In genomic region chr1:84688461-84689061, GRCh38 we compare ENCODE assay signal across 11 cellular contexts. TPM values are rescaled to one million over a fixed set of nuclear protein-coding genes. Genes with fewer than 3 reads are reported as not detected.
DNase-seq lines count a peak whose midpoint lies in the region; ATAC-seq lines count a peak whose summit lies in the region.
"Had no signal": no experiment of that assay in that cellular context is flagged by ENCODE, and none has a peak within 500 bp of the region (broad histone marks: within the 10 kb centered on the region; RNA-seq: fewer than 3 reads in every experiment).

No MANE protein-coding gene starts in this region.

- H3K36me3 ChIP-seq in CD4-positive, CD25-positive, alpha-beta regulatory T cell (ENCODE audit: control insufficient read depth, insufficient read depth, low read length): no peaks in the 10 kb centered on the region
- H3K36me3 ChIP-seq in HUES48 (ENCODE audit: control insufficient read depth, insufficient read depth, low read length) (no peaks in the 10 kb centered on the region), iPS-18a (ENCODE audit: control insufficient read depth, low read depth, low read length) (no peaks in the 10 kb centered on the region)
- H3K36me3 ChIP-seq: neutrophil, SJCRH30, thoracic aorta had no signal

- peaks cover 26% of the 10 kb centered on the region for H3K4me1 ChIP-seq in CD4-positive, CD25-positive, alpha-beta regulatory T cell (ENCODE audit: control insufficient read depth, insufficient read depth, low read length, poor library complexity, severe bottlenecking)
- H3K4me1 ChIP-seq in HUES48 (ENCODE audit: control insufficient read depth, insufficient read depth, low read length): peaks cover 26% of the 10 kb centered on the region
- peaks cover 10% of the 10 kb centered on the region for H3K4me1 ChIP-seq in iPS-18a (ENCODE audit: control insufficient read depth, low read depth, low read length)
- H3K4me1 ChIP-seq: SJCRH30 had no signal

- H3K36me3 Mint-ChIP-seq in CD4-positive, CD25-positive, alpha-beta regulatory T cell: no peaks in the 10 kb centered on the region
- no peaks in the 10 kb centered on the region for H3K36me3 Mint-ChIP-seq in activated CD4-positive, alpha-beta memory T cell treated with anti-CD3 and anti-CD28 coated beads for 36 hours

- POLR2A ChIA-PET in activated CD4-positive, alpha-beta memory T cell treated with anti-CD3 and anti-CD28 coated beads for 36 hours (lab: Charles Lee): interaction anchor here (1.0 kb wide), 1 partner anchor 184 kb away, joined by 3 read pairs; no protein-coding TSS in a partner anchor

- H3K9ac ChIP-seq in HUES48 (ENCODE audit: low read depth, low read length) (no peak overlapping the region), iPS-18a (ENCODE audit: low read length) (peak overlapping the region; percentile 60)

- H3K4me3 ChIP-seq in CD4-positive, CD25-positive, alpha-beta regulatory T cell (ENCODE audit: low read depth, low read length): peak overlapping the region; percentile 75
- H3K4me3 ChIP-seq in HUES48 (ENCODE audit: low read depth, low read length) (peak overlapping the region; percentile 73), iPS-18a (ENCODE audit: low read length) (peak overlapping the region; percentile 90)

- peaks cover 3% of the 10 kb centered on the region for H3K27me3 ChIP-seq in CD4-positive, CD25-positive, alpha-beta regulatory T cell (ENCODE audit: control insufficient read depth, insufficient read depth, low read length)
- no peaks in the 10 kb centered on the region for H3K27me3 ChIP-seq in HUES48 (ENCODE audit: control insufficient read depth, insufficient read depth, low read length)
- no peaks in the 10 kb centered on the region for H3K27me3 ChIP-seq in iPS-18a (ENCODE audit: control insufficient read depth, insufficient read depth, low read length)
- H3K27me3 ChIP-seq: neutrophil, SJCRH30 had no signal

- intact Hi-C loops in activated CD4-positive, alpha-beta memory T cell treated with anti-CD3 and anti-CD28 coated beads for 36 hours (cut with micrococcal nuclease): no loop called here

- H3K27ac ChIP-seq in CD4-positive, CD25-positive, alpha-beta regulatory T cell (ENCODE audit: insufficient read depth, low read length, poor library complexity, severe bottlenecking): no peak overlapping the region
- H3K27ac ChIP-seq in HUES48 (ENCODE audit: low read depth, low read length): no peak overlapping the region
- no peak overlapping the region for H3K27ac ChIP-seq in iPS-18a (ENCODE audit: low read length)
- H3K27ac ChIP-seq: neutrophil, SJCRH30 had no signal

- peaks cover 0 to 1% (median 0%) of the 10 kb centered on the region in 7 donors for H3K9me3 Mint-ChIP-seq in CD4-positive, CD25-positive, alpha-beta regulatory T cell
- H3K9me3 Mint-ChIP-seq in activated CD4-positive, alpha-beta memory T cell treated with anti-CD3 and anti-CD28 coated beads for 36 hours: no peaks in the 10 kb centered on the region

- H3K27me3 Mint-ChIP-seq in CD4-positive, CD25-positive, alpha-beta regulatory T cell: peaks cover 8% of the 10 kb centered on the region
- H3K27me3 Mint-ChIP-seq in activated CD4-positive, alpha-beta memory T cell treated with anti-CD3 and anti-CD28 coated beads for 36 hours: peaks cover 2% of the 10 kb centered on the region

- H3K9me3 ChIP-seq in CD4-positive, CD25-positive, alpha-beta regulatory T cell (ENCODE audit: control insufficient read depth in 2 of 2, low read length in 2 of 2): no peaks in the 10 kb centered on the region
- H3K9me3 ChIP-seq in HUES48 (ENCODE audit: control insufficient read depth, insufficient read depth, low read length): no peaks in the 10 kb centered on the region
- no peaks in the 10 kb centered on the region for H3K9me3 ChIP-seq in iPS-18a (ENCODE audit: control insufficient read depth, low read depth, low read length)
- H3K9me3 ChIP-seq: neutrophil, SJCRH30, thoracic aorta had no signal

- DNase-seq in CD4-positive, CD25-positive, alpha-beta regulatory T cell: no peak
- DNase-seq in activated CD4-positive, alpha-beta memory T cell treated with anti-CD3 and anti-CD28 coated beads for 36 hours: no peak
- no peak for DNase-seq in AG08395 (ENCODE audit: low spot score)
- DNase-seq in effector CD4-positive, alpha-beta T cell: no peak
- DNase-seq: SJCRH30 had no signal

- CTCF ChIA-PET in activated CD4-positive, alpha-beta memory T cell treated with anti-CD3 and anti-CD28 coated beads for 36 hours (lab: Charles Lee): interaction anchor here (1.0 to 2.9 kb wide), 9 partner anchors 12 to 611 kb away, joined by 3 to 16 read pairs (median 3); no protein-coding TSS in a partner anchor

- ATAC-seq in CD4-positive, CD25-positive, alpha-beta regulatory T cell (ENCODE audit: low read depth in 2 of 2): no peak
- ATAC-seq in GM21825 (IDR thresholded peaks at IDR 0.05; ENCODE audit: unreplicated experiment) (no peak), HG02678 (IDR thresholded peaks at IDR 0.05; ENCODE audit: unreplicated experiment) (no peak)

- peak overlapping the region; percentile 18 to 85 (median 46) for H3K4me3 Mint-ChIP-seq in CD4-positive, CD25-positive, alpha-beta regulatory T cell
- peak overlapping the region; percentile 4 for H3K4me3 Mint-ChIP-seq in activated CD4-positive, alpha-beta memory T cell treated with anti-CD3 and anti-CD28 coated beads for 36 hours

- H3K27ac Mint-ChIP-seq in CD4-positive, CD25-positive, alpha-beta regulatory T cell: peak overlapping the region in 1 of 3 donors; percentile 67
- H3K27ac Mint-ChIP-seq in activated CD4-positive, alpha-beta memory T cell treated with anti-CD3 and anti-CD28 coated beads for 36 hours: no peak overlapping the region

- H3K4me1 Mint-ChIP-seq in CD4-positive, CD25-positive, alpha-beta regulatory T cell: peaks cover 7 to 38% (median 34%) of the 10 kb centered on the region in 4 donors
- H3K4me1 Mint-ChIP-seq in activated CD4-positive, alpha-beta memory T cell treated with anti-CD3 and anti-CD28 coated beads for 36 hours (ENCODE audit: low read depth): peaks cover 50% of the 10 kb centered on the region

RNA-seq across cellular contexts. Expression of gene SSX2IP, which starts 1.7 kb away (rescaled TPM):
- total RNA-seq in CD4-positive, CD25-positive, alpha-beta regulatory T cell: 9.3 TPM
- polyA plus RNA-seq in CD4-positive, CD25-positive, alpha-beta regulatory T cell: 1 to 10 TPM; 1.5 to 3.9 (median 2.7) TPM
- 10 to 100 TPM; 10.9 to 11.6 TPM for total RNA-seq in activated CD4-positive, alpha-beta memory T cell treated with anti-CD3 and anti-CD28 coated beads for 36 hours
